Comparison of ENCODE assay signal across 11 cellular contexts in the genomic region with DNA sequence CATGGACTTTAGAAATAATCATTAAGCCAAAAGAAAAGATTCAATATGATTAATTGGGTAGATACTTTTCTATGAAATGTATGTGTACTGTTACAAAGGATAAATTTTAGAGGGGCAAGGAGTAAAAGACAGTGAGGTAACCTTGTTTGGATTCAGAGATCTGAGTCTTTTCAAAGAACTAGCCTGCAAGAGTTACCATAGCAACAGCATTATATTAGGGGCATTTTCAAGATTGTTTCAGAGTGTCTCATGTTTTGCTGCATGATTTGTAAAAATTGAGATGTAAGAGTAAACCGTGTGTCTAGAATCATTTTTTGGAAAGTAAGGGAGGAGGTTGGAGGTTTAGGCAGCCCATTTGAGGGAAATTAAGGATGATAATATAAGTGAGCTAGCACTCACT.
A peak's percentile ranks its signal among the peaks of the same experiment; 100 is the strongest.
DNase-seq lines count a peak whose midpoint lies in the region; ATAC-seq and TF ChIP-seq lines count a peak whose summit lies in the region.
"Had no signal": no experiment of that assay in that cellular context is flagged by ENCODE, and none has a peak within 500 bp of the region (broad histone marks: within the 10 kb centered on the region; RNA-seq: fewer than 3 reads in every experiment).

No MANE protein-coding gene starts in this region.

- no peaks in the 10 kb centered on the region for H3K9me3 ChIP-seq in esophagus squamous epithelium

- DNase-seq in BJ (ENCODE audit: low read depth) (peak; percentile 67), M059J (ENCODE audit: low read depth) (peak; percentile 57), choroid plexus epithelial cell (ENCODE audit: low read depth) (peak; percentile 83), myocyte (ENCODE audit: low read depth) (peak; percentile 56), esophagus squamous epithelium (lab: John Stamatoyannopoulos, UW) (no peak), left colon (no peak)
- DNase-seq in stimulated activated CD4-positive, alpha-beta T cell treated with anti-CD3 and anti-CD28 coated beads, Interleukin-1b, Interleukin-23, amount 100 ng/mL, for 48 hours: no peak
- DNase-seq: activated T-cell treated with anti-CD3 and anti-CD28 coated beads, Interleukin-2, amount 50 U/mL, for 72 hours; CD4-positive, alpha-beta memory T cell; Right ventricle myocardium superior had no signal

- H3K27ac ChIP-seq in esophagus squamous epithelium: no peak overlapping the region

- H3K27me3 ChIP-seq in BJ (ENCODE audit: control insufficient read depth, insufficient read depth, low read length) (no peaks in the 10 kb centered on the region), esophagus squamous epithelium (no peaks in the 10 kb centered on the region)

- TF ChIP-seq POLR2A in esophagus squamous epithelium (IDR thresholded peaks at IDR 0.05): no peak

- H3K4me3 ChIP-seq in BJ (ENCODE audit: low read depth, low read length) (no peak overlapping the region), choroid plexus epithelial cell (ENCODE audit: low read depth, low read length) (no peak overlapping the region), esophagus squamous epithelium (no peak overlapping the region)

- H3K4me1 ChIP-seq in esophagus squamous epithelium: no peaks in the 10 kb centered on the region

- TF ChIP-seq CTCF in BJ (IDR thresholded peaks at IDR 0.05; ENCODE audit: insufficient read depth, low read depth, low read length) (no peak), choroid plexus epithelial cell (conservative IDR thresholded peaks at IDR 0.05; ENCODE audit: low read depth, low read length) (no peak), esophagus squamous epithelium (IDR thresholded peaks at IDR 0.05) (no peak)

- 23 to 83% methylated on average over 1 of the region's 1 CpG for WGBS in esophagus squamous epithelium, 2 donors

- H3K36me3 ChIP-seq in BJ (ENCODE audit: control insufficient read depth, insufficient read depth, low read length) (no peaks in the 10 kb centered on the region), esophagus squamous epithelium (peaks cover 0 to 6% (median 0%) of the 10 kb centered on the region in 3 donors)

- intact Hi-C loops in esophagus squamous epithelium (cut with DNase I) (no loop called here), left colon (cut with DNase I, micrococcal nuclease) (no loop called here)

- CTCF ChIA-PET in BJ (lab: Yijun Ruan, JAX): interaction anchor here (0.9 kb wide), 1 partner anchor 12 kb away, joined by 3 read pairs; no protein-coding TSS in a partner anchor

- POLR2A ChIA-PET in BJ (lab: Charles Lee): no interaction called here

- ATAC-seq in HG03565 (IDR thresholded peaks at IDR 0.05; ENCODE audit: unreplicated experiment) (no peak), left colon (no peak)
- ATAC-seq: activated T-cell treated with anti-CD3 and anti-CD28 coated beads, Interleukin-2, amount 50 U/mL, for 72 hours had no signal

Comparison
In these comparisons a context has a peak if more than half of its experiments do, and no peak if none do; other contexts are left out.
1. DNase-seq: peak in BJ (single experiment), M059J (single experiment), choroid plexus epithelial cell (single experiment) and myocyte (single experiment); none in stimulated activated CD4-positive, alpha-beta T cell treated with anti-CD3 and anti-CD28 coated beads, Interleukin-1b, Interleukin-23, amount 100 ng/mL, for 48 hours (single experiment), esophagus squamous epithelium (single experiment) and left colon (0 of 2).